In genomic region chr11:47467372-47467771, GRCh38 we compare ENCODE assay signal across 8 cellular contexts.
DNase-seq lines count a peak whose midpoint lies in the region; ATAC-seq and TF ChIP-seq lines count a peak whose summit lies in the region.

No MANE protein-coding gene starts in this region.

- no peak overlapping the region for H3K4me3 ChIP-seq in parathyroid adenoma (ENCODE audit: low read depth, low read length)

- intact Hi-C loops in dendritic cell treated with granulocyte-macrophage colony-stimulating factor and Interleukin-4, amounts not matched to agents 40 ng/mL and 50 ng/mL, for 4 days (cut with micrococcal nuclease) = no loop called here

- no peaks in the 10 kb centered on the region for H3K27me3 Mint-ChIP-seq in dendritic cell treated with granulocyte-macrophage colony-stimulating factor and Interleukin-4, amounts not matched to agents 40 ng/mL and 50 ng/mL, for 4 days

- H3K27ac ChIP-seq in parathyroid adenoma = peak overlapping the region; percentile 42

- H3K4me3 Mint-ChIP-seq in dendritic cell treated with granulocyte-macrophage colony-stimulating factor and Interleukin-4, amounts not matched to agents 40 ng/mL and 50 ng/mL, for 4 days = no peak overlapping the region

- no peak overlapping the region for H3K4me2 ChIP-seq in parathyroid adenoma (ENCODE audit: low read length)

- no peaks in the 10 kb centered on the region for H3K36me3 ChIP-seq in parathyroid adenoma (ENCODE audit: control insufficient read depth, insufficient read depth, low read length)

- peaks cover 4% of the 10 kb centered on the region for H3K4me1 ChIP-seq in parathyroid adenoma

- H3K27me3 ChIP-seq in parathyroid adenoma (ENCODE audit: control insufficient read depth, insufficient read depth, low read length) = no peaks in the 10 kb centered on the region

- no peak for ATAC-seq in GM21526 (IDR thresholded peaks at IDR 0.05; ENCODE audit: low FRiP score, unreplicated experiment)

- H3K36me3 Mint-ChIP-seq in dendritic cell treated with granulocyte-macrophage colony-stimulating factor and Interleukin-4, amounts not matched to agents 40 ng/mL and 50 ng/mL, for 4 days (ENCODE audit: low read depth) = peaks cover 98% of the 10 kb centered on the region

- H3K9ac ChIP-seq in parathyroid adenoma = no peak overlapping the region

- peak overlapping the region; percentile 10 for H3K27ac Mint-ChIP-seq in dendritic cell treated with granulocyte-macrophage colony-stimulating factor and Interleukin-4, amounts not matched to agents 40 ng/mL and 50 ng/mL, for 4 days

- no peaks in the 10 kb centered on the region for H3K9me3 ChIP-seq in parathyroid adenoma (ENCODE audit: control insufficient read depth, low read length)

- H3K9me3 Mint-ChIP-seq in dendritic cell treated with granulocyte-macrophage colony-stimulating factor and Interleukin-4, amounts not matched to agents 40 ng/mL and 50 ng/mL, for 4 days = no peaks in the 10 kb centered on the region

- TF ChIP-seq CTCF in parathyroid adenoma (IDR thresholded peaks at IDR 0.05) = no peak

- H3K79me2 ChIP-seq in parathyroid adenoma = peaks cover 4% of the 10 kb centered on the region

- DNase-seq in DMS153 treated with DMSO at 0.1 percent for 48 hours (lab: John Stamatoyannopoulos, UW; ENCODE audit: unreplicated experiment) (peak; percentile 89), NCI-H2081 treated with DMSO at 0.1 percent for 48 hours (lab: John Stamatoyannopoulos, UW) (peak; percentile 91), LoVo (ENCODE audit: low spot score) (no peak), Ammon's horn (ENCODE audit: low spot score) (no peak)
- no peak for DNase-seq in central memory CD4-positive, alpha-beta T cell

- peaks cover 46% of the 10 kb centered on the region for H3K4me1 Mint-ChIP-seq in dendritic cell treated with granulocyte-macrophage colony-stimulating factor and Interleukin-4, amounts not matched to agents 40 ng/mL and 50 ng/mL, for 4 days (ENCODE audit: low read depth)

- H2AFZ ChIP-seq in parathyroid adenoma = no peak overlapping the region

Comparison
In these comparisons a context has a peak if more than half of its experiments do, and no peak if none do; other contexts are left out.
1. DNase-seq: peak in DMS153 treated with DMSO at 0.1 percent for 48 hours (single experiment) and NCI-H2081 treated with DMSO at 0.1 percent for 48 hours (single experiment); none in central memory CD4-positive, alpha-beta T cell (single experiment), LoVo (single experiment) and Ammon's horn (single experiment).